ENCODE assay signal across 8 cellular contexts in the genomic region with DNA sequence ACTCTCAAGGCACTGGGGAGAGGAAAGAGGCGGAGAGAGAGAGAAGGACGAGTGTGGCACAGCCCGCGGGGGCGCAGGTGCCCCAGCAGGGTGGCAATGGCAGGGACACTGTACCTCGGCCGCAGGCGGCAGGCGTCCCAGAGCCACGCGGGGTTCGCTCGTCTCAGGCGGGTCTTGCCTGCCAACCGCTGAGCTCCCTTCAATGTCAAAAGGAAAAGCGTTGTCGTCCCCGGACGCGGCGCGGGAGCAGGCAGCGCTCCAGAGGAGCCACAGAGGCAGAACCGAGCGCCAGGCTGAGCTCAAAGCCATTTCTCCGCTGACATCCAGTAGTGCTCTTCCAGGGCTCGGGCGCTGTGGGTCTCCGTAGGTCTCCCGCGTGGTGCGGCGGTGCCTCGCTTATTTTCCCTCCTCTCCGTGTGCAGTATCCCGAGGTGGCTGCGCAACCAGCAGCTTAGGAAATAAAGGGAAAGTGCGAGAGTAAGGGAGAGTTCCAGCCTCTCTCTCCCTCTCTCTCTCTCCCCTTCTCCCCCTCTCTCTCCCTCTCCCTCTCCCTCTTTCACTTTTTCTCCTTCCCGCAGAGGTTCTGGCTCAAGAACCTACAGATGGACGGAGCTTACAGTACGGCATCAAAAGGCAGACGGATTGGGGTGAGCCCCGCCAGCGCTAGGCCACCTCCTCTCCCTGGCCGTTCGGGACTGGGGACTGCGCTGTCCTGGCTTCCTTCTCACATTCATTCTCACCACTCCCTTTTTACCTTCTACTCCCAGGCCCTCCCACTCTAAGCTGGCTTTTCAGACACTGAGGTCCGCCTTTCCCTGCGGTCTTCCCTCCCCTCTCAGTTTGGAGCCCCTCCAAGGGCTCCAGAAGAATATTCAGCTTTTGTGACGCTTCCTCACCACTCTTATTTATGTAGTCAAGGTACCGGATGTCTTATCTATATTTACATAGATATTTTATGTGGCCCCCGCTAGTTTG. TPM values are rescaled to one million over a fixed set of nuclear protein-coding genes. Genes with fewer than 3 reads are reported as not detected.
DNase-seq lines count a peak whose midpoint lies in the region; ATAC-seq and TF ChIP-seq lines count a peak whose summit lies in the region.

A gene with protein sequence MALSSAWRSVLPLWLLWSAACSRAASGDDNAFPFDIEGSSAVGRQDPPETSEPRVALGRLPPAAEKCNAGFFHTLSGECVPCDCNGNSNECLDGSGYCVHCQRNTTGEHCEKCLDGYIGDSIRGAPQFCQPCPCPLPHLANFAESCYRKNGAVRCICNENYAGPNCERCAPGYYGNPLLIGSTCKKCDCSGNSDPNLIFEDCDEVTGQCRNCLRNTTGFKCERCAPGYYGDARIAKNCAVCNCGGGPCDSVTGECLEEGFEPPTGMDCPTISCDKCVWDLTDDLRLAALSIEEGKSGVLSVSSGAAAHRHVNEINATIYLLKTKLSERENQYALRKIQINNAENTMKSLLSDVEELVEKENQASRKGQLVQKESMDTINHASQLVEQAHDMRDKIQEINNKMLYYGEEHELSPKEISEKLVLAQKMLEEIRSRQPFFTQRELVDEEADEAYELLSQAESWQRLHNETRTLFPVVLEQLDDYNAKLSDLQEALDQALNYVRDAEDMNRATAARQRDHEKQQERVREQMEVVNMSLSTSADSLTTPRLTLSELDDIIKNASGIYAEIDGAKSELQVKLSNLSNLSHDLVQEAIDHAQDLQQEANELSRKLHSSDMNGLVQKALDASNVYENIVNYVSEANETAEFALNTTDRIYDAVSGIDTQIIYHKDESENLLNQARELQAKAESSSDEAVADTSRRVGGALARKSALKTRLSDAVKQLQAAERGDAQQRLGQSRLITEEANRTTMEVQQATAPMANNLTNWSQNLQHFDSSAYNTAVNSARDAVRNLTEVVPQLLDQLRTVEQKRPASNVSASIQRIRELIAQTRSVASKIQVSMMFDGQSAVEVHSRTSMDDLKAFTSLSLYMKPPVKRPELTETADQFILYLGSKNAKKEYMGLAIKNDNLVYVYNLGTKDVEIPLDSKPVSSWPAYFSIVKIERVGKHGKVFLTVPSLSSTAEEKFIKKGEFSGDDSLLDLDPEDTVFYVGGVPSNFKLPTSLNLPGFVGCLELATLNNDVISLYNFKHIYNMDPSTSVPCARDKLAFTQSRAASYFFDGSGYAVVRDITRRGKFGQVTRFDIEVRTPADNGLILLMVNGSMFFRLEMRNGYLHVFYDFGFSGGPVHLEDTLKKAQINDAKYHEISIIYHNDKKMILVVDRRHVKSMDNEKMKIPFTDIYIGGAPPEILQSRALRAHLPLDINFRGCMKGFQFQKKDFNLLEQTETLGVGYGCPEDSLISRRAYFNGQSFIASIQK (N-terminal part only) (minus strand): TSS at position 726 of the 975 bp plus-strand sequence. CDS start 417 bp downstream, at position 309.

- no peaks in the 10 kb centered on the region for H3K36me3 ChIP-seq in muscle layer of duodenum (ENCODE audit: control insufficient read depth in 1 of 2, insufficient read depth in 2 of 2, low read length in 2 of 2)

- TF ChIP-seq RAD21 in Ishikawa (IDR thresholded peaks at IDR 0.05; ENCODE audit: low read depth), result no peak

- no peak for ATAC-seq in HG03025 (IDR thresholded peaks at IDR 0.05; ENCODE audit: low FRiP score, unreplicated experiment)
- no peak for ATAC-seq in GM19455 (IDR thresholded peaks at IDR 0.05; ENCODE audit: unreplicated experiment)

- DNase-seq in DMS79 (lab: John Stamatoyannopoulos, UW) (peak; percentile 55), fibroblast of peridontal ligament (ENCODE audit: extremely low read depth) (peak; percentile 83), ureter (ENCODE audit: low spot score) (peak; percentile 63)
- DNase-seq in activated T-cell treated with anti-CD3 and anti-CD28 coated beads, Interleukin-2, amount 50 U/mL, for 1 hour, result peak; percentile 21

- H3K4me1 ChIP-seq in muscle layer of duodenum (ENCODE audit: control insufficient read depth in 1 of 2, insufficient read depth in 2 of 2, low read length in 2 of 2), result peaks cover 0 to 19% of the 10 kb centered on the region in 2 donors

- no peaks in the 10 kb centered on the region for H3K27me3 ChIP-seq in muscle layer of duodenum (ENCODE audit: low read depth, low read length)

- peak within 1 kb of the TSS; percentile 83 to 92 for H3K4me3 ChIP-seq in muscle layer of duodenum (ENCODE audit: low read depth in 1 of 2, low read length in 2 of 2)

- no peaks in the 10 kb centered on the region for H3K9me3 ChIP-seq in muscle layer of duodenum (ENCODE audit: control insufficient read depth in 1 of 2, low read length in 2 of 2)

- H3K27ac ChIP-seq in muscle layer of duodenum (ENCODE audit: low read length), result peak within 1 kb of the TSS; percentile 89

- TF ChIP-seq EP300 in Ishikawa (IDR thresholded peaks at IDR 0.05; ENCODE audit: borderline replicate concordance), result no peak

TF ChIP-seq in Ishikawa, 13 proteins besides CTCF, POLR2A, EP300 and RAD21:
- TF ChIP-seq, protein P1, sequence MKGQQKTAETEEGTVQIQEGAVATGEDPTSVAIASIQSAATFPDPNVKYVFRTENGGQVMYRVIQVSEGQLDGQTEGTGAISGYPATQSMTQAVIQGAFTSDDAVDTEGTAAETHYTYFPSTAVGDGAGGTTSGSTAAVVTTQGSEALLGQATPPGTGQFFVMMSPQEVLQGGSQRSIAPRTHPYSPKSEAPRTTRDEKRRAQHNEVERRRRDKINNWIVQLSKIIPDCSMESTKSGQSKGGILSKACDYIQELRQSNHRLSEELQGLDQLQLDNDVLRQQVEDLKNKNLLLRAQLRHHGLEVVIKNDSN (IDR thresholded peaks at IDR 0.05), result no peak
- TF ChIP-seq, protein P2, sequence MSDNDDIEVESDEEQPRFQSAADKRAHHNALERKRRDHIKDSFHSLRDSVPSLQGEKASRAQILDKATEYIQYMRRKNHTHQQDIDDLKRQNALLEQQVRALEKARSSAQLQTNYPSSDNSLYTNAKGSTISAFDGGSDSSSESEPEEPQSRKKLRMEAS (IDR thresholded peaks at IDR 0.05), result peak; percentile 79
- TF ChIP-seq TEAD4 (IDR thresholded peaks at IDR 0.05) (no peak), CEBPB (IDR thresholded peaks at IDR 0.05) (no peak), YY1 (IDR thresholded peaks at IDR 0.05; ENCODE audit: low read depth) (0 out of 2 replicates have a peak, but pooled peaks have one; percentile 26)

RNA-seq across cellular contexts. Expression of the gene that starts here (rescaled TPM):
- total RNA-seq in ureter, result 54.7 TPM

Comparison
In these comparisons a context has a peak if more than half of its experiments do, and no peak if none do; other contexts are left out.
1. DNase-seq: peak in every context shown above with its lines; median percentile 83 in fibroblast of peridontal ligament; 63 in ureter; 55 in DMS79; 21 in activated T-cell treated with anti-CD3 and anti-CD28 coated beads, Interleukin-2, amount 50 U/mL, for 1 hour.